Comparison of ENCODE assay signal across 17 cellular contexts in genomic region chr5:112353678-112354077, GRCh38.
DNase-seq lines count a peak whose midpoint lies in the region; ATAC-seq, FAIRE-seq and TF ChIP-seq lines count a peak whose summit lies in the region.
"Had no signal": no experiment of that assay in that cellular context is flagged by ENCODE, and none has a peak within 500 bp of the region (broad histone marks: within the 10 kb centered on the region; RNA-seq: fewer than 3 reads in every experiment).

No MANE protein-coding gene starts in this region.

- H2BK20ac ChIP-seq in H1 (ENCODE audit: low read length) = no peak overlapping the region

- H4K5ac ChIP-seq in H1 (ENCODE audit: insufficient read length, low read depth, low read length) = no peak overlapping the region

- H3K79me1 ChIP-seq in H1 (ENCODE audit: low read depth, low read length) = no peaks in the 10 kb centered on the region

- H3K18ac ChIP-seq in H1 (ENCODE audit: extremely low read depth, low read length) = no peak overlapping the region

- 94% methylated on average over 3 of the region's 3 CpGs; no CpG with 5 or more reads in 1 of the 2 experiments for WGBS in H1 (ENCODE audit: extremely low coverage in 1 of 2, insufficient coverage in 1 of 2, insufficient read length in 1 of 2, insufficient replicate concordance in 2 of 2, low coverage in 1 of 2, low lambda C conversion rate in 2 of 2, missing lambda C conversion rate in 1 of 2), 2 experiments

- H3K9ac ChIP-seq in KMS-11 = no peak overlapping the region
- no peak overlapping the region for H3K9ac ChIP-seq in H1 (replicated peaks in 1 of 4; ENCODE audit: extremely low read depth in 1 of 4, low read depth in 3 of 4, low read length in 3 of 4)

- no peak overlapping the region for H4K91ac ChIP-seq in H1 (replicated peaks; ENCODE audit: insufficient read length, low read length)

- no peak overlapping the region for H3K4me3 ChIP-seq in KMS-11 (IDR thresholded peaks at IDR 0.05; ENCODE audit: insufficient read depth, low read depth, low read length)
- no peak overlapping the region for H3K4me3 ChIP-seq in H1 (ENCODE audit: extremely low read depth in 1 of 4, insufficient read depth in 2 of 4, low read depth in 3 of 4, low read length in 4 of 4)

- no peak overlapping the region for H2AK5ac ChIP-seq in H1 (ENCODE audit: low read depth, low read length)

- no peak overlapping the region for H3K23ac ChIP-seq in H1 (ENCODE audit: insufficient read length)

- H2AFZ ChIP-seq in KMS-11 (ENCODE audit: low read depth) (no peak overlapping the region), H1 (ENCODE audit: low read length) (no peak overlapping the region)

- no peak overlapping the region for H2BK12ac ChIP-seq in H1 (ENCODE audit: low read depth, low read length)

- H3K56ac ChIP-seq in H1 (replicated peaks; ENCODE audit: insufficient read length, low read depth, low read length) = no peak overlapping the region

- DNase-seq in H1 (ENCODE audit: low read depth in 1 of 2, low spot score in 2 of 2) = no peak
- DNase-seq in natural killer cell treated with Interleukin-12 subunit alpha and Interleukin-12 subunit beta and Interleukin-15 and Interleukin-18, amount 100 ng/mL, for 72 hours (ENCODE audit: low spot score) = no peak
- DNase-seq in GM19239 (ENCODE audit: insufficient read length, low spot score) = no peak
- DNase-seq in putamen (ENCODE audit: low spot score) = no peak
- DNase-seq: C1 segment of cervical spinal cord; Calu3; CD4-positive, alpha-beta memory T cell; COR-L47; DMS53; DMS79 treated with DMSO at 0.1 percent for 48 hours; GF-D8; H9 had no signal

- no peak overlapping the region for H3K14ac ChIP-seq in H1 (ENCODE audit: insufficient read length)

- no peak for FAIRE-seq in H1 (lab: Jason Lieb, UNC)
- FAIRE-seq in GM19239 (lab: Jason Lieb, UNC) = no peak
- FAIRE-seq: GM12891, GM18507 had no signal

- no peaks in the 10 kb centered on the region for H4K20me1 ChIP-seq in KMS-11 (ENCODE audit: insufficient read depth)
- H4K20me1 ChIP-seq in H1 (replicated peaks in 1 of 2; ENCODE audit: control insufficient read depth in 1 of 2, insufficient read depth in 2 of 2, low read length in 2 of 2) = no peaks in the 10 kb centered on the region

- no peak for ATAC-seq in natural killer cell treated with Interleukin-12 subunit alpha and Interleukin-12 subunit beta and Interleukin-15 and Interleukin-18, amount 100 ng/mL, for 72 hours
- ATAC-seq in HG03045 (IDR thresholded peaks at IDR 0.05; ENCODE audit: unreplicated experiment) = no peak
- ATAC-seq: HCT116 had no signal

- no peaks in the 10 kb centered on the region for H3K27me3 ChIP-seq in KMS-11 (ENCODE audit: insufficient read depth, low read depth)
- H3K27me3 ChIP-seq in H1 (replicated peaks in 1 of 4; ENCODE audit: control insufficient read depth in 3 of 4, extremely low read depth in 1 of 4, insufficient read depth in 3 of 4, low read length in 3 of 4) = no peaks in the 10 kb centered on the region

- no peak for TF ChIP-seq POLR2A in H1 (IDR thresholded peaks at IDR 0.05; ENCODE audit: control extremely low read depth in 1 of 2, low read depth in 2 of 2, low read length in 2 of 2)

- H3K4ac ChIP-seq in H1 (replicated peaks; ENCODE audit: insufficient read length, low read depth, low read length) = no peak overlapping the region

- no peaks in the 10 kb centered on the region for H3K36me3 ChIP-seq in KMS-11 (ENCODE audit: insufficient read depth)
- no peaks in the 10 kb centered on the region for H3K36me3 ChIP-seq in H1 (ENCODE audit: control insufficient read depth in 2 of 4, insufficient read depth in 4 of 4, low read length in 3 of 4)

- H2BK15ac ChIP-seq in H1 (ENCODE audit: low read length) = no peak overlapping the region

- H3K27ac Mint-ChIP-seq in natural killer cell treated with Interleukin-12 subunit alpha and Interleukin-12 subunit beta and Interleukin-15 and Interleukin-18, amount 100 ng/mL, for 72 hours = peak overlapping the region in 1 of 2 donors; percentile 6
- H3K27ac Mint-ChIP-seq: CD4-positive, alpha-beta memory T cell had no signal

- peaks cover 32 to 45% of the 10 kb centered on the region in 2 donors for H3K4me1 Mint-ChIP-seq in natural killer cell treated with Interleukin-12 subunit alpha and Interleukin-12 subunit beta and Interleukin-15 and Interleukin-18, amount 100 ng/mL, for 72 hours (ENCODE audit: low read depth in 2 of 2)
- H3K4me1 Mint-ChIP-seq: CD4-positive, alpha-beta memory T cell had no signal

- TF ChIP-seq RAD21 in H1 (IDR thresholded peaks at IDR 0.05 in 1 of 2, conservative IDR thresholded peaks at IDR 0.05 in 1 of 2; ENCODE audit: low read depth in 2 of 2, low read length in 2 of 2) = peak; percentile 8 to 30; a peak in 3 of 4 replicates

- no peak overlapping the region for H4K8ac ChIP-seq in H1 (ENCODE audit: extremely low read depth, insufficient read depth, low read length)

- H3K9me3 Mint-ChIP-seq in natural killer cell treated with Interleukin-12 subunit alpha and Interleukin-12 subunit beta and Interleukin-15 and Interleukin-18, amount 100 ng/mL, for 72 hours = no peaks in the 10 kb centered on the region
- H3K9me3 Mint-ChIP-seq: H9 had no signal

- no peak overlapping the region for H3K27ac ChIP-seq in KMS-11
- no peak overlapping the region for H3K27ac ChIP-seq in H1 (ENCODE audit: low read depth, low read length)

- no peaks in the 10 kb centered on the region for H3K9me3 ChIP-seq in H1 (ENCODE audit: insufficient read depth in 2 of 2, low read depth in 1 of 2, low read length in 1 of 2)

- no peaks in the 10 kb centered on the region for H3K23me2 ChIP-seq in H1 (ENCODE audit: low read depth, low read length)

- CTCF ChIA-PET in H1 (lab: Charles Lee; ENCODE audit: partially characterized antibody) = interaction anchor here (1.1 to 4.4 kb wide), 3 partner anchors 13 to 178 kb away, joined by 4 to 25 read pairs (median 5); no protein-coding TSS in a partner anchor

- H3K27me3 Mint-ChIP-seq in natural killer cell treated with Interleukin-12 subunit alpha and Interleukin-12 subunit beta and Interleukin-15 and Interleukin-18, amount 100 ng/mL, for 72 hours = no peaks in the 10 kb centered on the region

- peak overlapping the region; percentile 47 for H3K4me3 Mint-ChIP-seq in natural killer cell treated with Interleukin-12 subunit alpha and Interleukin-12 subunit beta and Interleukin-15 and Interleukin-18, amount 100 ng/mL, for 72 hours
- H3K4me3 Mint-ChIP-seq: CD4-positive, alpha-beta memory T cell; H9 had no signal

- H2BK120ac ChIP-seq in H1 (replicated peaks; ENCODE audit: low read depth, low read length) = no peak overlapping the region

- H3K36me3 Mint-ChIP-seq in natural killer cell treated with Interleukin-12 subunit alpha and Interleukin-12 subunit beta and Interleukin-15 and Interleukin-18, amount 100 ng/mL, for 72 hours = no peaks in the 10 kb centered on the region
- H3K36me3 Mint-ChIP-seq: CD4-positive, alpha-beta memory T cell had no signal

- no peaks in the 10 kb centered on the region for H3K79me2 ChIP-seq in KMS-11 (ENCODE audit: insufficient read depth, low read depth)
- no peaks in the 10 kb centered on the region for H3K79me2 ChIP-seq in H1 (ENCODE audit: control insufficient read depth in 1 of 2, insufficient read depth in 2 of 2, low read length in 2 of 2)

- POLR2A ChIA-PET in H1 (lab: Charles Lee; ENCODE audit: partially characterized antibody) = no interaction called here

- TF ChIP-seq CTCF in KMS-11 (conservative IDR thresholded peaks at IDR 0.05; ENCODE audit: low read depth, low read length) (no peak), H1 (IDR thresholded peaks at IDR 0.05; ENCODE audit: control extremely low read depth in 1 of 3, insufficient read depth in 1 of 3, low read depth in 1 of 3, low read length in 3 of 3) (no peak)

- peaks cover 65% of the 10 kb centered on the region for H3K4me1 ChIP-seq in KMS-11 (ENCODE audit: low read depth, poor library complexity, severe bottlenecking)
- peaks cover 0 to 10% (median 4%) of the 10 kb centered on the region in 4 experiments; a peak in 4 of 7 replicates for H3K4me1 ChIP-seq in H1 (replicated peaks in 1 of 4; ENCODE audit: control insufficient read depth in 3 of 4, insufficient read depth in 4 of 4, low read length in 3 of 4)

- H3K4me2 ChIP-seq in KMS-11 = peak overlapping the region; percentile 88; the same call in 1 of the 2 replicates
- no peak overlapping the region for H3K4me2 ChIP-seq in H1 (ENCODE audit: insufficient read depth in 1 of 2, low read depth in 2 of 2, low read length in 2 of 2)

- no peak for TF ChIP-seq EP300 in H1 (IDR thresholded peaks at IDR 0.05; ENCODE audit: borderline replicate concordance in 1 of 2, low read depth in 2 of 2, low read length in 2 of 2)

- H2BK5ac ChIP-seq in H1 (ENCODE audit: low read depth, low read length) = no peak overlapping the region

TF ChIP-seq in H1, 55 proteins besides CTCF, POLR2A, EP300 and RAD21 (continues in another document):
- TF ChIP-seq BCL11A (IDR thresholded peaks at IDR 0.05; ENCODE audit: low read depth in 2 of 2, low read length in 2 of 2) = no peak
- TF ChIP-seq CHD1 (IDR thresholded peaks at IDR 0.05; ENCODE audit: low read depth, low read length) = no peak
- no peak for TF ChIP-seq FOSL1 (IDR thresholded peaks at IDR 0.05; ENCODE audit: insufficient read depth, low read depth, low read length)
- no peak for TF ChIP-seq RXRA (IDR thresholded peaks at IDR 0.05; ENCODE audit: insufficient read depth, low read depth, low read length)
- TF ChIP-seq ASH2L (IDR thresholded peaks at IDR 0.05; ENCODE audit: low read length) = no peak
- TF ChIP-seq SUZ12 (IDR thresholded peaks at IDR 0.05; ENCODE audit: low read length) = no peak
- no peak for TF ChIP-seq RBBP5 (IDR thresholded peaks at IDR 0.05; ENCODE audit: borderline replicate concordance, low read depth, low read length)
- no peak for TF ChIP-seq ATF2 (IDR thresholded peaks at IDR 0.05; ENCODE audit: low read length)
- no peak for TF ChIP-seq CEBPB (IDR thresholded peaks at IDR 0.05; ENCODE audit: low read depth, low read length)
- TF ChIP-seq TBP (IDR thresholded peaks at IDR 0.05; ENCODE audit: low read depth, low read length) = no peak
- no peak for TF ChIP-seq NANOG (IDR thresholded peaks at IDR 0.05; ENCODE audit: insufficient read depth, low read depth, low read length, poor library complexity, severe bottlenecking)
- no peak for TF ChIP-seq CTBP2 (IDR thresholded peaks at IDR 0.05; ENCODE audit: borderline replicate concordance, insufficient read depth, insufficient read length, low read length)
- no peak for TF ChIP-seq SRF (IDR thresholded peaks at IDR 0.05; ENCODE audit: low read depth, low read length)
